1 cellular context compared by ENCODE assay signal in the genomic region with DNA sequence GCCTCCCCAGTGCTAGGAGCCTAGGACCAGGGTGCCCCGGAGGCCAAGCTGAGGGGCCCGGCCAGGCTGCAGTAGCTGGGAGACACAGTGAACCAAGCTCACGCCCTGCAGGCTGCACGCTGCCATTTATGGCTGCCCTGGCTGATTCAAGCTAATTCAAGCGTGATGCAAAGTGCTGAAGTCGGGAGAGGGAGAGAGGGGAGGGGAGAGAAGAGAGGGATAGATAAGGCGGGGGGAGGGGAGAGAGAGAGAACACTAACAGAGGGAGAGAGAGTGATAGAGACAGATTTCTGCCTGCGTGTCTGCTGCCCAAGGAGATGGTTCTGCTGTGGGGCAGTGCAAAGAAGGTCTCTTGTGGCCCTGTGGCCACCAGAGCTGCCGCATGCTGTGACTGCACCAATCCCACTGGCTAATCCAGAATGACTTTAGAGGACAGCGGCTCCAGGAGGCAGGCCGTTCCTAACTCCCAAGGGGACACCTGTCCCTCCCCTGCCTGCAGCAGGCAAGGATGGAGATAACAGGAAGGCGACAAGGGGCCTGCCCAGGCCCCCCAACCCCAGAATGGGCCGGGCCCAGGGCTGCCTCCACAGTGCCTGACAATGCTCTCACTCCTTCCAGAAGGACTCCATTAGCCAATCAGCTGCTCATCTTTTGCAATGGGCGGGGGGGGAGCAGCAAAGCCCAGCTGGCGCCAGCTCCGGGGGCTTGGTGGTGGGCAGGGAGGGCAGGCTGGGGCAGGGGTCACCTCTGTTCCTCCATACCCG.
A peak's percentile ranks its signal among the peaks of the same experiment; 100 is the strongest.
TF ChIP-seq lines count a peak whose summit lies in the region.

No MANE protein-coding gene starts in this region.

TF ChIP-seq in HEK293, 187 proteins besides CTCF, POLR2A, EP300 and RAD21 (continued from another document):
- TF ChIP-seq ZFP37 (tag by site-specific recombination; IDR thresholded peaks at IDR 0.05) (no peak), BCL11A (tag by site-specific recombination; IDR thresholded peaks at IDR 0.05; ENCODE audit: low read depth) (0 out of 2 replicates have a peak, but pooled peaks have one; percentile 48), ZNF623 (tag by site-specific recombination; IDR thresholded peaks at IDR 0.05) (peak; percentile 72), PRDM1 (tag by site-specific recombination; IDR thresholded peaks at IDR 0.05) (peak; percentile 77), IKZF3 (tag by site-specific recombination; IDR thresholded peaks at IDR 0.05) (peak; percentile 93), ZNF596 (tag by site-specific recombination; IDR thresholded peaks at IDR 0.05) (peak; percentile 87), ZIC2 (tag by site-specific recombination; IDR thresholded peaks at IDR 0.05) (peak; percentile 83), ZNF768 (tag by site-specific recombination; IDR thresholded peaks at IDR 0.05) (no peak; the same call in 1 of the 2 replicates), ZFP69B (tag by site-specific recombination; IDR thresholded peaks at IDR 0.05) (peak; percentile 77), ZNF391 (tag by site-specific recombination; IDR thresholded peaks at IDR 0.05; ENCODE audit: borderline replicate concordance, low read depth) (peak; percentile 69; the same call in 1 of the 2 replicates), FEZF1 (tag by site-specific recombination; IDR thresholded peaks at IDR 0.05) (peak; percentile 81), ZNF394 (tag by site-specific recombination; IDR thresholded peaks at IDR 0.05; ENCODE audit: borderline replicate concordance) (peak; percentile 42; the same call in 1 of the 2 replicates), ZNF335 (tag by site-specific recombination; conservative IDR thresholded peaks at IDR 0.05) (peak; percentile 96), GLI2 (tag by site-specific recombination; IDR thresholded peaks at IDR 0.05; ENCODE audit: borderline replicate concordance, low read depth) (no peak; the same call in 1 of the 2 replicates), ZSCAN23 (tag by site-specific recombination; IDR thresholded peaks at IDR 0.05) (peak; percentile 86; the same call in 1 of the 2 replicates), ZNF266 (tag by site-specific recombination; IDR thresholded peaks at IDR 0.05; ENCODE audit: low read depth) (no peak), ZNF433 (tag by site-specific recombination; IDR thresholded peaks at IDR 0.05; ENCODE audit: low read depth) (no peak), KLF8 (tag by site-specific recombination; IDR thresholded peaks at IDR 0.05) (peak; percentile 50), ZSCAN16 (tag by site-specific recombination; IDR thresholded peaks at IDR 0.05) (no peak), ZNF366 (tag by site-specific recombination; conservative IDR thresholded peaks at IDR 0.05) (peak; percentile 82), SP3 (tag by site-specific recombination; IDR thresholded peaks at IDR 0.05) (peak; percentile 33; the same call in 1 of the 2 replicates), ZBTB21 (tag by site-specific recombination; IDR thresholded peaks at IDR 0.05) (no peak; the same call in 1 of the 2 replicates), YY1 (tag by site-specific recombination; IDR thresholded peaks at IDR 0.05) (peak; percentile 62; the same call in 1 of the 2 replicates), ZEB2 (tag by site-specific recombination; IDR thresholded peaks at IDR 0.05) (peak; percentile 88), SP7 (tag by site-specific recombination; IDR thresholded peaks at IDR 0.05) (peak; percentile 88), ZNF24 (tag by site-specific recombination; IDR thresholded peaks at IDR 0.05) (peak; percentile 79; the same call in 1 of the 2 replicates), BCL11B (tag by site-specific recombination; IDR thresholded peaks at IDR 0.05; ENCODE audit: low read depth) (peak; percentile 66; the same call in 1 of the 2 replicates), ZNF561 (tag by site-specific recombination; IDR thresholded peaks at IDR 0.05; ENCODE audit: borderline replicate concordance) (no peak), ZBTB48 (tag by site-specific recombination; IDR thresholded peaks at IDR 0.05) (peak; percentile 72; the same call in 1 of the 2 replicates), ZNF16 (tag by site-specific recombination; IDR thresholded peaks at IDR 0.05; ENCODE audit: low read depth) (peak; percentile 59), ZNF660 (tag by site-specific recombination; IDR thresholded peaks at IDR 0.05) (no peak), GLIS1 (tag by site-specific recombination; IDR thresholded peaks at IDR 0.05) (peak; percentile 94), ZNF174 (tag by site-specific recombination; IDR thresholded peaks at IDR 0.05) (no peak)
- TF ChIP-seq, protein P1, sequence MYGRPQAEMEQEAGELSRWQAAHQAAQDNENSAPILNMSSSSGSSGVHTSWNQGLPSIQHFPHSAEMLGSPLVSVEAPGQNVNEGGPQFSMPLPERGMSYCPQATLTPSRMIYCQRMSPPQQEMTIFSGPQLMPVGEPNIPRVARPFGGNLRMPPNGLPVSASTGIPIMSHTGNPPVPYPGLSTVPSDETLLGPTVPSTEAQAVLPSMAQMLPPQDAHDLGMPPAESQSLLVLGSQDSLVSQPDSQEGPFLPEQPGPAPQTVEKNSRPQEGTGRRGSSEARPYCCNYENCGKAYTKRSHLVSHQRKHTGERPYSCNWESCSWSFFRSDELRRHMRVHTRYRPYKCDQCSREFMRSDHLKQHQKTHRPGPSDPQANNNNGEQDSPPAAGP (tag by site-specific recombination; IDR thresholded peaks at IDR 0.05), result peak; percentile 97
- TF ChIP-seq, protein P2, sequence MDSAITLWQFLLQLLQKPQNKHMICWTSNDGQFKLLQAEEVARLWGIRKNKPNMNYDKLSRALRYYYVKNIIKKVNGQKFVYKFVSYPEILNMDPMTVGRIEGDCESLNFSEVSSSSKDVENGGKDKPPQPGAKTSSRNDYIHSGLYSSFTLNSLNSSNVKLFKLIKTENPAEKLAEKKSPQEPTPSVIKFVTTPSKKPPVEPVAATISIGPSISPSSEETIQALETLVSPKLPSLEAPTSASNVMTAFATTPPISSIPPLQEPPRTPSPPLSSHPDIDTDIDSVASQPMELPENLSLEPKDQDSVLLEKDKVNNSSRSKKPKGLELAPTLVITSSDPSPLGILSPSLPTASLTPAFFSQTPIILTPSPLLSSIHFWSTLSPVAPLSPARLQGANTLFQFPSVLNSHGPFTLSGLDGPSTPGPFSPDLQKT (IDR thresholded peaks at IDR 0.05; ENCODE audit: borderline replicate concordance, low read depth, low read length), result no peak
- TF ChIP-seq, protein P3, sequence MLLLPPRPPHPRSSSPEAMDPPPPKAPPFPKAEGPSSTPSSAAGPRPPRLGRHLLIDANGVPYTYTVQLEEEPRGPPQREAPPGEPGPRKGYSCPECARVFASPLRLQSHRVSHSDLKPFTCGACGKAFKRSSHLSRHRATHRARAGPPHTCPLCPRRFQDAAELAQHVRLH (tag by site-specific recombination; IDR thresholded peaks at IDR 0.05), result peak; percentile 85
- TF ChIP-seq, protein P4, sequence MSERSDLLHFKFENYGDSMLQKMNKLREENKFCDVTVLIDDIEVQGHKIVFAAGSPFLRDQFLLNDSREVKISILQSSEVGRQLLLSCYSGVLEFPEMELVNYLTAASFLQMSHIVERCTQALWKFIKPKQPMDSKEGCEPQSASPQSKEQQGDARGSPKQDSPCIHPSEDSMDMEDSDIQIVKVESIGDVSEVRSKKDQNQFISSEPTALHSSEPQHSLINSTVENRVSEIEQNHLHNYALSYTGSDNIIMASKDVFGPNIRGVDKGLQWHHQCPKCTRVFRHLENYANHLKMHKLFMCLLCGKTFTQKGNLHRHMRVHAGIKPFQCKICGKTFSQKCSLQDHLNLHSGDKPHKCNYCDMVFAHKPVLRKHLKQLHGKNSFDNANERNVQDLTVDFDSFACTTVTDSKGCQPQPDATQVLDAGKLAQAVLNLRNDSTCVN (tag by site-specific recombination; optimal IDR thresholded peaks at IDR 0.05), result no peak
- TF ChIP-seq, protein P5, sequence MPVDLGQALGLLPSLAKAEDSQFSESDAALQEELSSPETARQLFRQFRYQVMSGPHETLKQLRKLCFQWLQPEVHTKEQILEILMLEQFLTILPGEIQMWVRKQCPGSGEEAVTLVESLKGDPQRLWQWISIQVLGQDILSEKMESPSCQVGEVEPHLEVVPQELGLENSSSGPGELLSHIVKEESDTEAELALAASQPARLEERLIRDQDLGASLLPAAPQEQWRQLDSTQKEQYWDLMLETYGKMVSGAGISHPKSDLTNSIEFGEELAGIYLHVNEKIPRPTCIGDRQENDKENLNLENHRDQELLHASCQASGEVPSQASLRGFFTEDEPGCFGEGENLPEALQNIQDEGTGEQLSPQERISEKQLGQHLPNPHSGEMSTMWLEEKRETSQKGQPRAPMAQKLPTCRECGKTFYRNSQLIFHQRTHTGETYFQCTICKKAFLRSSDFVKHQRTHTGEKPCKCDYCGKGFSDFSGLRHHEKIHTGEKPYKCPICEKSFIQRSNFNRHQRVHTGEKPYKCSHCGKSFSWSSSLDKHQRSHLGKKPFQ (tag by site-specific recombination; IDR thresholded peaks at IDR 0.05), result peak; percentile 56; the same call in 1 of the 2 replicates
- TF ChIP-seq, protein P6, sequence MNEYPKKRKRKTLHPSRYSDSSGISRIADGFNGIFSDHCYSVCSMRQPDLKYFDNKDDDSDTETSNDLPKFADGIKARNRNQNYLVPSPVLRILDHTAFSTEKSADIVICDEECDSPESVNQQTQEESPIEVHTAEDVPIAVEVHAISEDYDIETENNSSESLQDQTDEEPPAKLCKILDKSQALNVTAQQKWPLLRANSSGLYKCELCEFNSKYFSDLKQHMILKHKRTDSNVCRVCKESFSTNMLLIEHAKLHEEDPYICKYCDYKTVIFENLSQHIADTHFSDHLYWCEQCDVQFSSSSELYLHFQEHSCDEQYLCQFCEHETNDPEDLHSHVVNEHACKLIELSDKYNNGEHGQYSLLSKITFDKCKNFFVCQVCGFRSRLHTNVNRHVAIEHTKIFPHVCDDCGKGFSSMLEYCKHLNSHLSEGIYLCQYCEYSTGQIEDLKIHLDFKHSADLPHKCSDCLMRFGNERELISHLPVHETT (tag by site-specific recombination; IDR thresholded peaks at IDR 0.05), result peak; percentile 77
- TF ChIP-seq, protein P7, sequence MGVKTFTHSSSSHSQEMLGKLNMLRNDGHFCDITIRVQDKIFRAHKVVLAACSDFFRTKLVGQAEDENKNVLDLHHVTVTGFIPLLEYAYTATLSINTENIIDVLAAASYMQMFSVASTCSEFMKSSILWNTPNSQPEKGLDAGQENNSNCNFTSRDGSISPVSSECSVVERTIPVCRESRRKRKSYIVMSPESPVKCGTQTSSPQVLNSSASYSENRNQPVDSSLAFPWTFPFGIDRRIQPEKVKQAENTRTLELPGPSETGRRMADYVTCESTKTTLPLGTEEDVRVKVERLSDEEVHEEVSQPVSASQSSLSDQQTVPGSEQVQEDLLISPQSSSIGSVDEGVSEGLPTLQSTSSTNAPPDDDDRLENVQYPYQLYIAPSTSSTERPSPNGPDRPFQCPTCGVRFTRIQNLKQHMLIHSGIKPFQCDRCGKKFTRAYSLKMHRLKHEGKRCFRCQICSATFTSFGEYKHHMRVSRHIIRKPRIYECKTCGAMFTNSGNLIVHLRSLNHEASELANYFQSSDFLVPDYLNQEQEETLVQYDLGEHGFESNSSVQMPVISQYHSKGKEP (tag by site-specific recombination; IDR thresholded peaks at IDR 0.05), result 0 out of 2 replicates have a peak, but pooled peaks have one; percentile 8
